ENCODE assay signal across 8 cellular contexts in genomic region chr1:15937146-15937545, GRCh38. TPM values are rescaled to one million over a fixed set of nuclear protein-coding genes. Genes with fewer than 3 reads are reported as not detected.
A peak's percentile ranks its signal among the peaks of the same experiment; 100 is the strongest.
DNase-seq lines count a peak whose midpoint lies in the region; ATAC-seq and TF ChIP-seq lines count a peak whose summit lies in the region.
"Had no signal": no experiment of that assay in that cellular context is flagged by ENCODE, and none has a peak within 500 bp of the region (broad histone marks: within the 10 kb centered on the region; RNA-seq: fewer than 3 reads in every experiment).

No MANE protein-coding gene starts in this region.

- DNase-seq in HEK293T (ENCODE audit: extremely low spot score) = peak; percentile 5
- no peak for DNase-seq in activated CD8-positive, alpha-beta T cell treated with anti-CD3 and anti-CD28 coated beads for 36 hours
- DNase-seq in smooth muscle cell (lab: John Stamatoyannopoulos, UW; ENCODE audit: unreplicated experiment) = no peak
- no peak for DNase-seq in NCI-H1694 (lab: John Stamatoyannopoulos, UW)
- DNase-seq in MG63 = no peak
- DNase-seq: NCI-H1092 treated with DMSO at 0.1 percent for 48 hours had no signal

- no peak overlapping the region for H2AFZ ChIP-seq in smooth muscle cell (ENCODE audit: low read depth)

- CTCF ChIA-PET in HEK293T (lab: Yijun Ruan, JAX) = interaction anchor here (0.7 to 1.7 kb wide), 2 partner anchors 12 to 108 kb away, joined by 3 to 5 read pairs; no protein-coding TSS in a partner anchor
- CTCF ChIA-PET in activated CD8-positive, alpha-beta T cell treated with anti-CD3 and anti-CD28 coated beads for 36 hours (lab: Charles Lee) = interaction anchor here (1.1 to 2.3 kb wide), 4 partner anchors 12 to 122 kb away, joined by 3 to 6 read pairs (median 4); partner anchors contain the start of gene ZBTB17

- peaks cover 12% of the 10 kb centered on the region for H3K4me1 Mint-ChIP-seq in activated CD8-positive, alpha-beta T cell treated with anti-CD3 and anti-CD28 coated beads for 36 hours (ENCODE audit: low read depth)

- H3K27ac ChIP-seq in iPS-20b (ENCODE audit: low read length) (no peak overlapping the region), smooth muscle cell (ENCODE audit: low read depth) (peak overlapping the region; percentile 41)

- H3K36me3 ChIP-seq in iPS-20b (ENCODE audit: insufficient read depth, low read depth, low read length) (peaks cover 95% of the 10 kb centered on the region), smooth muscle cell (ENCODE audit: low read depth) (no peaks in the 10 kb centered on the region), MG63 (peaks cover 49% of the 10 kb centered on the region)

- no peaks in the 10 kb centered on the region for H3K27me3 ChIP-seq in iPS-20b (ENCODE audit: insufficient read depth, low read length)
- no peaks in the 10 kb centered on the region for H3K27me3 ChIP-seq in smooth muscle cell (ENCODE audit: low read depth)
- H3K27me3 ChIP-seq in MG63 = no peaks in the 10 kb centered on the region

- no peak for ATAC-seq in activated CD8-positive, alpha-beta T cell treated with anti-CD3 and anti-CD28 coated beads for 36 hours
- ATAC-seq in HG02938 (IDR thresholded peaks at IDR 0.05; ENCODE audit: unreplicated experiment) = no peak

- peaks cover 66% of the 10 kb centered on the region for H3K36me3 Mint-ChIP-seq in activated CD8-positive, alpha-beta T cell treated with anti-CD3 and anti-CD28 coated beads for 36 hours (ENCODE audit: low read depth)

- intact Hi-C loops in activated CD8-positive, alpha-beta T cell treated with anti-CD3 and anti-CD28 coated beads for 36 hours (cut with micrococcal nuclease) = no loop called here

- no peaks in the 10 kb centered on the region for H3K9me3 Mint-ChIP-seq in activated CD8-positive, alpha-beta T cell treated with anti-CD3 and anti-CD28 coated beads for 36 hours

- no peaks in the 10 kb centered on the region for H3K79me2 ChIP-seq in smooth muscle cell (ENCODE audit: low read depth)

- peaks cover 22% of the 10 kb centered on the region for H3F3A ChIP-seq in smooth muscle cell (ENCODE audit: low read depth)

- no peaks in the 10 kb centered on the region for H3K9me3 ChIP-seq in iPS-20b (ENCODE audit: insufficient read depth, low read depth, low read length)
- H3K9me3 ChIP-seq in smooth muscle cell (replicated peaks; ENCODE audit: low read depth) = no peaks in the 10 kb centered on the region
- H3K9me3 ChIP-seq in MG63 = no peaks in the 10 kb centered on the region

- no peak overlapping the region for H3K4me2 ChIP-seq in smooth muscle cell

- no peak overlapping the region for H3K4me3 Mint-ChIP-seq in activated CD8-positive, alpha-beta T cell treated with anti-CD3 and anti-CD28 coated beads for 36 hours

- no peaks in the 10 kb centered on the region for H3K27me3 Mint-ChIP-seq in activated CD8-positive, alpha-beta T cell treated with anti-CD3 and anti-CD28 coated beads for 36 hours

- WGBS in smooth muscle cell (ENCODE audit: low lambda C conversion rate) = 83% methylated on average over 7 of the region's 7 CpGs

- peak overlapping the region; percentile 15; the same call in 1 of the 2 replicates for H3K9ac ChIP-seq in iPS-20b (ENCODE audit: low read depth, low read length)
- H3K9ac ChIP-seq in smooth muscle cell (ENCODE audit: low read depth) = no peak overlapping the region

- peak overlapping the region; percentile 80 for H3K27ac Mint-ChIP-seq in activated CD8-positive, alpha-beta T cell treated with anti-CD3 and anti-CD28 coated beads for 36 hours

- no peak overlapping the region for H3K4me3 ChIP-seq in iPS-20b (ENCODE audit: low read length)
- H3K4me3 ChIP-seq in smooth muscle cell = no peak overlapping the region
- H3K4me3 ChIP-seq in MG63 = no peak overlapping the region

- TF ChIP-seq CTCF in activated CD8-positive, alpha-beta T cell treated with anti-CD3 and anti-CD28 coated beads for 36 hours (IDR thresholded peaks at IDR 0.05) = no peak
- no peak for TF ChIP-seq CTCF in smooth muscle cell (IDR thresholded peaks at IDR 0.05; ENCODE audit: borderline replicate concordance, insufficient read depth, poor library complexity, severe bottlenecking)

- H4K20me1 ChIP-seq in smooth muscle cell (ENCODE audit: low read depth) = no peaks in the 10 kb centered on the region

- POLR2A ChIA-PET in HEK293T (lab: Yijun Ruan, JAX) = interaction anchor here (0.9 kb wide), 1 partner anchor 88 kb away, joined by 4 read pairs; no protein-coding TSS in a partner anchor
- POLR2A ChIA-PET in activated CD8-positive, alpha-beta T cell treated with anti-CD3 and anti-CD28 coated beads for 36 hours (lab: Charles Lee) = interaction anchor here (0.9 to 3.3 kb wide), 4 partner anchors 12 to 89 kb away, joined by 3 to 14 read pairs (median 4); no protein-coding TSS in a partner anchor

- H3K4me1 ChIP-seq in iPS-20b (ENCODE audit: insufficient read depth, low read length) = no peaks in the 10 kb centered on the region
- H3K4me1 ChIP-seq in smooth muscle cell (ENCODE audit: low read depth) = no peaks in the 10 kb centered on the region

TF ChIP-seq in HEK293T, 16 proteins besides CTCF, POLR2A, EP300 and RAD21:
- no peak for TF ChIP-seq SUZ12 (IDR thresholded peaks at IDR 0.05)
- TF ChIP-seq ZNF384 (IDR thresholded peaks at IDR 0.05) = no peak
- no peak for TF ChIP-seq FOXA1 (IDR thresholded peaks at IDR 0.05)
- no peak for TF ChIP-seq FOXK2 (IDR thresholded peaks at IDR 0.05)
- no peak for TF ChIP-seq PKNOX1 (IDR thresholded peaks at IDR 0.05)
- TF ChIP-seq SP1 (IDR thresholded peaks at IDR 0.05) = no peak
- no peak for TF ChIP-seq ARNT (IDR thresholded peaks at IDR 0.05)
- TF ChIP-seq NFRKB (IDR thresholded peaks at IDR 0.05) = no peak
- TF ChIP-seq CTBP1 (IDR thresholded peaks at IDR 0.05; ENCODE audit: borderline replicate concordance) = no peak

RNA-seq across cellular contexts. Expression of gene ZBTB17, which starts 38.8 kb away (rescaled TPM):
- total RNA-seq in activated CD8-positive, alpha-beta T cell treated with anti-CD3 and anti-CD28 coated beads for 36 hours = 10 to 100 TPM; 44.1 to 45.7 TPM
- 19.6 and 29.4 TPM in 2 replicates for total RNA-seq in smooth muscle cell
- 42.5 and 43.0 TPM in 2 replicates for polyA plus RNA-seq in smooth muscle cell
- 25.7 and 29.1 TPM in 2 replicates for total RNA-seq in MG63 (2014; rRNA removed; shearing (Covaris generic); ENCODE audit: low replicate concordance)
